ENCODE assay signal across 14 cellular contexts in the genomic region with DNA sequence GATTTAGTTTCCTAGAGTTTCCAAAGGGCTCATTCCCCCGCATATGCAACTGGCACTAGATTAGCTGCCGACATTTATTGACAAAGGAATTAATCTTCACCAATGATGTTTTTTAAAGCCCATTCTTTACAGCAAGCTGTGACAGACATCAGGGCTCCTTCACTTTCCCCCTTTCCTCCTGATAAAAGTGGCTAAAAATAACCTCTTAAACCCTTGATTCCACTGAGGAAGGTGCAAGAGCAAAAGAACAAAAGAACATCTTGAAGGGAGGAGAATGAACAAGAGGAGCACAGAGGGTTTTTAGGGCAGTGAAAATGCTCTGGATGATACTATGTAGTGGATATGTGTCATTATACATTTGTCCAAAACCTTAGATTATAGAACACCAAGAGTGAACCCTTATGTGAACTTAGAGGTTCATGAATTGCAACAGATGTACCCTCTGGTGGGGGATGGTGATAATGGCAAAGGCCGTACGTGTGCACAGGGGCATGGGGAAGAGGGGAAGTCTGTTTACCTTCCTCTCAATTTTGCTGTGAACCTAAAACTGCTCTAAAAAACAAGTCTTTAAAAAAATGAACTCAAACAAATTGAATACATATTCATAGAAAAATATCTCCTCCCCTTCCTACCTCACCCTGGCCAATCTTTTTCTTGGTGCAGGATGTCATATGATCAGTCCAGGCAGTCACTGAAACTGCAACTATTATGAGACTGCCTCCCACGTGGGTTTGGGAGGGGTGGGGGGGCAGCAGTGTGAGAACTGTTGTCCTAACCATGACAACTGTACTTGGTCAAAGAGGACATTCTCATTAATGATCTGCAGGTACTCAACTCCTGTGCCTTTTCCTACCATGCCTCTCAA.
DNase-seq lines count a peak whose midpoint lies in the region; ATAC-seq and TF ChIP-seq lines count a peak whose summit lies in the region.
"Had no signal": no experiment of that assay in that cellular context is flagged by ENCODE, and none has a peak within 500 bp of the region (broad histone marks: within the 10 kb centered on the region; RNA-seq: fewer than 3 reads in every experiment).

No MANE protein-coding gene starts in this region.

- no peaks in the 10 kb centered on the region for H4K20me1 ChIP-seq in GM23248 (ENCODE audit: insufficient read depth)

- TF ChIP-seq CTCF in glutamatergic neuron (IDR thresholded peaks at IDR 0.05; ENCODE audit: partially characterized antibody, unreplicated experiment), result no peak

- ATAC-seq in GM21526 (IDR thresholded peaks at IDR 0.05; ENCODE audit: low FRiP score, unreplicated experiment) (peak; percentile 70), HG03159 (IDR thresholded peaks at IDR 0.05; ENCODE audit: unreplicated experiment) (peak; percentile 93)

- in situ Hi-C loops in GM23248 (cut with MboI), result no loop called here

- no peaks in the 10 kb centered on the region for H3K36me3 Mint-ChIP-seq in activated CD4-positive, alpha-beta memory T cell treated with anti-CD3 and anti-CD28 coated beads for 36 hours
- no peaks in the 10 kb centered on the region for H3K36me3 Mint-ChIP-seq in activated CD4-positive, alpha-beta memory T cell treated with anti-CD3 and anti-CD28 coated beads, Interleukin-2, amount 10 ng/mL, durations not matched to agents 7 days and 5 days (ENCODE audit: low read depth)
- no peaks in the 10 kb centered on the region for H3K36me3 Mint-ChIP-seq in glutamatergic neuron (ENCODE audit: unreplicated experiment)

- H3K4me1 Mint-ChIP-seq in activated CD4-positive, alpha-beta memory T cell treated with anti-CD3 and anti-CD28 coated beads for 36 hours (ENCODE audit: low read depth), result no peaks in the 10 kb centered on the region
- no peaks in the 10 kb centered on the region for H3K4me1 Mint-ChIP-seq in activated CD4-positive, alpha-beta memory T cell treated with anti-CD3 and anti-CD28 coated beads, Interleukin-2, amount 10 ng/mL, durations not matched to agents 7 days and 5 days
- H3K4me1 Mint-ChIP-seq in glutamatergic neuron (ENCODE audit: low read depth, unreplicated experiment), result no peaks in the 10 kb centered on the region

- no peaks in the 10 kb centered on the region for H3K27me3 Mint-ChIP-seq in activated CD4-positive, alpha-beta memory T cell treated with anti-CD3 and anti-CD28 coated beads for 36 hours
- peaks cover 2% of the 10 kb centered on the region for H3K27me3 Mint-ChIP-seq in activated CD4-positive, alpha-beta memory T cell treated with anti-CD3 and anti-CD28 coated beads, Interleukin-2, amount 10 ng/mL, durations not matched to agents 7 days and 5 days
- no peaks in the 10 kb centered on the region for H3K27me3 Mint-ChIP-seq in glutamatergic neuron (ENCODE audit: unreplicated experiment)
- H3K27me3 Mint-ChIP-seq: activated naive CD4-positive, alpha-beta T cell treated with anti-CD3 and anti-CD28 coated beads, Interleukin-2, amount 50 U/mL, for 24 hours had no signal

- H3K36me3 ChIP-seq in iPS-20b (ENCODE audit: insufficient read depth, low read depth, low read length), result no peaks in the 10 kb centered on the region
- H3K36me3 ChIP-seq in GM23248 (ENCODE audit: low read depth), result no peaks in the 10 kb centered on the region
- H3K36me3 ChIP-seq: thoracic aorta had no signal

- peak overlapping the region; percentile 21; the same call in 1 of the 2 replicates for H3K4me3 ChIP-seq in iPS-20b (ENCODE audit: low read length)
- H3K4me3 ChIP-seq in GM23248, result no peak overlapping the region
- H3K4me3 ChIP-seq: thoracic aorta had no signal

- H3K4me1 ChIP-seq in iPS-20b (ENCODE audit: insufficient read depth, low read length) (peaks cover 11% of the 10 kb centered on the region; the same call in 1 of the 2 replicates), GM23248 (ENCODE audit: insufficient read depth) (no peaks in the 10 kb centered on the region)

- H3F3A ChIP-seq in GM23248 (ENCODE audit: insufficient read depth), result no peaks in the 10 kb centered on the region

- H3K9me2 ChIP-seq in GM23248 (ENCODE audit: insufficient read depth), result no peaks in the 10 kb centered on the region

- H3K4me2 ChIP-seq in GM23248 (ENCODE audit: unreplicated experiment), result no peak overlapping the region

- no peak overlapping the region for H2AFZ ChIP-seq in GM23248

- H3K9ac ChIP-seq in iPS-20b (ENCODE audit: low read depth, low read length), result no peak overlapping the region; the same call in 1 of the 2 replicates
- H3K9ac ChIP-seq in GM23248, result no peak overlapping the region

- H3K4me3 Mint-ChIP-seq in activated CD4-positive, alpha-beta memory T cell treated with anti-CD3 and anti-CD28 coated beads for 36 hours, result no peak overlapping the region
- H3K4me3 Mint-ChIP-seq in activated CD4-positive, alpha-beta memory T cell treated with anti-CD3 and anti-CD28 coated beads, Interleukin-2, amount 10 ng/mL, durations not matched to agents 7 days and 5 days, result no peak overlapping the region
- H3K4me3 Mint-ChIP-seq in glutamatergic neuron (ENCODE audit: unreplicated experiment), result no peak overlapping the region
- H3K4me3 Mint-ChIP-seq: activated naive CD4-positive, alpha-beta T cell treated with anti-CD3 and anti-CD28 coated beads, Interleukin-2, amount 50 U/mL, for 24 hours had no signal

- H3K79me2 ChIP-seq in GM23248 (ENCODE audit: insufficient read depth), result no peaks in the 10 kb centered on the region

- intact Hi-C loops in activated CD4-positive, alpha-beta memory T cell treated with anti-CD3 and anti-CD28 coated beads for 36 hours (cut with micrococcal nuclease), result no loop called here

- 62 to 66% methylated on average over 5 of the region's 5 CpGs for WGBS in GM23248 (ENCODE audit: low coverage in 1 of 2, low lambda C conversion rate in 2 of 2, missing lambda C conversion rate in 2 of 2), 2 experiments

- H3K27ac Mint-ChIP-seq in activated CD4-positive, alpha-beta memory T cell treated with anti-CD3 and anti-CD28 coated beads for 36 hours, result no peak overlapping the region
- H3K27ac Mint-ChIP-seq in activated CD4-positive, alpha-beta memory T cell treated with anti-CD3 and anti-CD28 coated beads, Interleukin-2, amount 10 ng/mL, durations not matched to agents 7 days and 5 days, result no peak overlapping the region
- no peak overlapping the region for H3K27ac Mint-ChIP-seq in glutamatergic neuron (ENCODE audit: unreplicated experiment)
- H3K27ac Mint-ChIP-seq: activated naive CD4-positive, alpha-beta T cell treated with anti-CD3 and anti-CD28 coated beads, Interleukin-2, amount 50 U/mL, for 24 hours had no signal

- H3K27me3 ChIP-seq in iPS-20b (ENCODE audit: insufficient read depth, low read length), result no peaks in the 10 kb centered on the region
- no peaks in the 10 kb centered on the region for H3K27me3 ChIP-seq in GM23248 (replicated peaks; ENCODE audit: insufficient read depth)

- DNase-seq in activated CD4-positive, alpha-beta memory T cell treated with anti-CD3 and anti-CD28 coated beads for 36 hours, result peak; percentile 12
- DNase-seq in activated CD4-positive, alpha-beta memory T cell treated with anti-CD3 and anti-CD28 coated beads, Interleukin-2, amount 10 ng/mL, durations not matched to agents 7 days and 5 days, result no peak
- no peak for DNase-seq in GM23248
- no peak for DNase-seq in glutamatergic neuron
- no peak for DNase-seq in NCI-H2196 (lab: John Stamatoyannopoulos, UW; ENCODE audit: unreplicated experiment)
- DNase-seq: NCI-H1105, small intestine, T-helper 2 cell had no signal

- H3K27ac ChIP-seq in iPS-20b (ENCODE audit: low read length) (no peak overlapping the region), GM23248 (no peak overlapping the region)
- H3K27ac ChIP-seq: epithelial cell of prostate, thoracic aorta had no signal

- H3K9me3 Mint-ChIP-seq in activated CD4-positive, alpha-beta memory T cell treated with anti-CD3 and anti-CD28 coated beads for 36 hours, result no peaks in the 10 kb centered on the region
- H3K9me3 Mint-ChIP-seq in activated CD4-positive, alpha-beta memory T cell treated with anti-CD3 and anti-CD28 coated beads, Interleukin-2, amount 10 ng/mL, durations not matched to agents 7 days and 5 days, result no peaks in the 10 kb centered on the region
- no peaks in the 10 kb centered on the region for H3K9me3 Mint-ChIP-seq in glutamatergic neuron (ENCODE audit: unreplicated experiment)
- H3K9me3 Mint-ChIP-seq: activated naive CD4-positive, alpha-beta T cell treated with anti-CD3 and anti-CD28 coated beads, Interleukin-2, amount 50 U/mL, for 24 hours had no signal

- H3K9me3 ChIP-seq in iPS-20b (ENCODE audit: insufficient read depth, low read depth, low read length) (no peaks in the 10 kb centered on the region), GM23248 (ENCODE audit: low read depth) (no peaks in the 10 kb centered on the region)
- H3K9me3 ChIP-seq: thoracic aorta had no signal

- POLR2A ChIA-PET in activated CD4-positive, alpha-beta memory T cell treated with anti-CD3 and anti-CD28 coated beads for 36 hours (lab: Charles Lee), result no interaction called here
- POLR2A ChIA-PET in activated CD4-positive, alpha-beta memory T cell treated with anti-CD3 and anti-CD28 coated beads, Interleukin-2, amount 10 ng/mL, durations not matched to agents 7 days and 5 days (lab: Charles Lee), result no interaction called here

- CTCF ChIA-PET in activated CD4-positive, alpha-beta memory T cell treated with anti-CD3 and anti-CD28 coated beads for 36 hours (lab: Charles Lee), result no interaction called here
- CTCF ChIA-PET in activated CD4-positive, alpha-beta memory T cell treated with anti-CD3 and anti-CD28 coated beads, Interleukin-2, amount 10 ng/mL, durations not matched to agents 7 days and 5 days (lab: Charles Lee), result no interaction called here
